20 cellular contexts compared by ENCODE assay signal in the genomic region with DNA sequence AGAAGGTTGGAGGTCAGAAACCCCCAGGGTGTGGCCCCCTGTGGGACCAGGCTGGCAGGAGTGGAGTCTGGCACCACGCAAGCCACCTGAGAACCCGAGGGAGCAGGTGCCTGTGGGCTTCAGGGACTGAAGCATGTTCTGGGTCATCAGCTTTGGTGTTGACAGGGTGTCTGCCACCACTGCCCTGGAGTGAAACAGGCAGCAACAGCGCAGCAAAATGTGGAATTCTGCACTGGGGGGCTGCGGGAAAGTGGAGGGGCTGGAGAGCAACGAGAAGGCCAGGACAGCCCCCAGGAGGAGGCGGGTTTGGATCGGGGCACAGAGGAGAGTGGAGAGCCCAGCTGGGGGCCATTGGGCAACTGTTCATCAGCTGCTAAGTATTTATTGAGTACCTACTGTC.
"Had no signal": no experiment of that assay in that cellular context is flagged by ENCODE, and none has a peak within 500 bp of the region (broad histone marks: within the 10 kb centered on the region; RNA-seq: fewer than 3 reads in every experiment).

No MANE protein-coding gene starts in this region.

- H3K27ac ChIP-seq: left ventricle myocardium inferior, pancreas, prostate gland, skin epidermis, tibial nerve, uterus had no signal

- DNase-seq: hypothalamus; immature natural killer cell; left ventricle myocardium inferior; mesendoderm; naive thymus-derived CD4-positive, alpha-beta T cell; nucleus accumbens; pancreas; retina; right cardiac atrium; stimulated activated CD4-positive, alpha-beta T cell treated with anti-CD3 and anti-CD28 coated beads, Interleukin-4, amount 100 ng/mL, for 24 hours; stimulated activated naive CD4-positive, alpha-beta T cell treated with Interleukin-2 at 50 U/mL for 16 hours; stimulated activated naive CD8-positive, alpha-beta T cell treated with anti-CD3 and anti-CD28 coated beads, Interleukin-15, amount 100 ng/mL, for 72 hours; substantia nigra; uterus had no signal

- ATAC-seq: naive thymus-derived CD4-positive, alpha-beta T cell; natural killer cell treated with Interleukin-12 subunit alpha and Interleukin-12 subunit beta and Interleukin-15 and Interleukin-18, amount 100 ng/mL, for 72 hours; pancreas; right cardiac atrium; sciatic nerve; stimulated activated naive CD8-positive, alpha-beta T cell treated with anti-CD3 and anti-CD28 coated beads, Interleukin-15, amount 100 ng/mL, for 72 hours had no signal

- H3K27me3 ChIP-seq: pancreas, tibial nerve, uterus had no signal

- H3K4me1 ChIP-seq: left ventricle myocardium inferior, pancreas, prostate gland, tibial nerve, uterus had no signal

- H3K9me3 ChIP-seq: pancreas, prostate gland, uterus had no signal

- H3K36me3 ChIP-seq: left ventricle myocardium inferior, pancreas, prostate gland, tibial nerve, uterus had no signal

- H3K4me3 ChIP-seq: left ventricle myocardium inferior, lung, pancreas, prostate gland, skin epidermis, tibial nerve, uterus had no signal
